Comparison of ENCODE assay signal across 10 cellular contexts in the genomic region with DNA sequence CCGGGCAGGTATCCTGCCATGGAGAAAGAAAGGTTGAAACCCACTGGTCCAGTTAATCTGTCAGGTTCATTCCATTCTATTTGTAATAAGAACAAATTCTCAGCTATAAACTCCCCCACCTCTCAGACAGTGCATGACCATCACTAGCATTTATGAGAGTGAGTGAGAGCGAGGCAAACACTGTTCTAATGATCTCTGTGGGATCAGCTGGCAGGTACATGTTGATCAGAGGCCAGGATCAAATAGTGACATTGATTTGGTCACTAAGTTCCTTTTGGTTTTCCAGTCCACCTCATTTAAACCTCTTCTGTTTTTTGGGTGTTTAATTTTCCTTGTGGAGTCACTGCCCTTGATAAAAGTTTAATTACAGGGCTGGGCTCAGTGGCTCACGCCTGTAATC.
"Had no signal": no experiment of that assay in that cellular context is flagged by ENCODE, and none has a peak within 500 bp of the region (broad histone marks: within the 10 kb centered on the region; RNA-seq: fewer than 3 reads in every experiment).

No MANE protein-coding gene starts in this region.

- H3K4me3 ChIP-seq: GM23248, GM23338, HAP-1 had no signal

- H3K4me1 ChIP-seq: HAP-1 had no signal

- FAIRE-seq: H54 had no signal

- ATAC-seq: GM23338, HCT116 had no signal

- H3K9me3 ChIP-seq: HAP-1 had no signal

- H3K9me3 Mint-ChIP-seq: GM23338, HFFc6 had no signal

- H3K27ac Mint-ChIP-seq: GM23338, H9, HFFc6 had no signal

- DNase-seq: GOT3, H7, H9, HCEC 1CT, HFFc6 had no signal

- H3K36me3 ChIP-seq: HAP-1 had no signal

- H3K27ac ChIP-seq: GM23248 had no signal

- H3K4me2 ChIP-seq: GM23338 had no signal

- H3K9ac ChIP-seq: GM23248 had no signal

- H2AFZ ChIP-seq: GM23248, GM23338 had no signal
